In the genomic region with DNA sequence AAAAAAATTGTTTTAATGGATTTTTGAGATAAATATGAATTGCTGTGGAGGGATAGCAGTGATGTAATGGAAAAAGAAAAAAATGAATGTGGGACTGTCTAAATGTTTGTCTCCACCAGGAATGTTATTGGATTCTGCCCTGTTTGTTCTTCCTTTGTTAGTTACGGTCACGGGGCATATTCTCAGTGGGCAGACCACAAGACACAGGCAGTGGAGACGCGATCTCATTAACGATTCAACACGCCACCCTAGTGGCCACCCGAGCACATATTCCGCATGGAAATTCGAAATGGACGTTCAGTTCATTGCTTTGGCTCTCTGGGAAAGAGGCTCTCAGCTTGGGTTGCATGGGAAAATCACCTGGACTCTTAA, we compare ENCODE assay signal across 10 cellular contexts.
DNase-seq lines count a peak whose midpoint lies in the region; ATAC-seq and TF ChIP-seq lines count a peak whose summit lies in the region.
"Had no signal": no experiment of that assay in that cellular context is flagged by ENCODE, and none has a peak within 500 bp of the region (broad histone marks: within the 10 kb centered on the region; RNA-seq: fewer than 3 reads in every experiment).

No MANE protein-coding gene starts in this region.

- peak in 4 of 6 experiments; percentile 10 to 33 (median 18) for TF ChIP-seq CTCF in adrenal gland (IDR thresholded peaks at IDR 0.05)
- TF ChIP-seq CTCF in hepatocyte (IDR thresholded peaks at IDR 0.05; ENCODE audit: poor library complexity) = no peak
- TF ChIP-seq CTCF in Calu3 (IDR thresholded peaks at IDR 0.05; ENCODE audit: unreplicated experiment) = no peak

- intact Hi-C loops in adrenal gland (cut with DNase I) = no loop called here
- intact Hi-C loops in Calu3 (cut with micrococcal nuclease; ENCODE audit: unreplicated experiment) = no loop called here

- H3K27me3 ChIP-seq in adrenal gland = no peaks in the 10 kb centered on the region
- H3K27me3 ChIP-seq in hepatocyte = no peaks in the 10 kb centered on the region

- H3K4me1 Mint-ChIP-seq in natural killer cell treated with Interleukin-12 subunit alpha and Interleukin-12 subunit beta and Interleukin-15 and Interleukin-18, amount 100 ng/mL, for 72 hours (ENCODE audit: low read depth in 2 of 2) = peaks cover 5 to 13% of the 10 kb centered on the region in 2 donors
- no peaks in the 10 kb centered on the region for H3K4me1 Mint-ChIP-seq in Calu3 (ENCODE audit: low read depth, unreplicated experiment)

- H3K4me3 ChIP-seq in adrenal gland (no peak overlapping the region), hepatocyte (no peak overlapping the region)

- WGBS in adrenal gland, 4 donors = 63 to 75% (median 69%) methylated on average over 10 of the region's 10 CpGs
- 82% methylated on average over 10 of the region's 10 CpGs for WGBS in hepatocyte (ENCODE audit: low lambda C conversion rate, missing lambda C conversion rate)

- H3K9me3 ChIP-seq in adrenal gland (replicated peaks in 1 of 3) (no peaks in the 10 kb centered on the region), hepatocyte (ENCODE audit: low read depth) (no peaks in the 10 kb centered on the region)

- H2AFZ ChIP-seq in hepatocyte = no peak overlapping the region

- H3K79me2 ChIP-seq in hepatocyte = no peaks in the 10 kb centered on the region

- H3K4me2 ChIP-seq in hepatocyte = no peak overlapping the region

- DNase-seq in NCI-H146 treated with DMSO at 0.1 percent for 48 hours (lab: John Stamatoyannopoulos, UW; ENCODE audit: unreplicated experiment) (peak; percentile 87), adrenal gland (no peak), hepatocyte (ENCODE audit: low spot score) (no peak), GDM1 (lab: John Stamatoyannopoulos, UW) (no peak), Calu3 (no peak)
- no peak for DNase-seq in natural killer cell treated with Interleukin-12 subunit alpha and Interleukin-12 subunit beta and Interleukin-15 and Interleukin-18, amount 100 ng/mL, for 72 hours (ENCODE audit: low spot score)
- DNase-seq: activated naive CD4-positive, alpha-beta T cell treated with anti-CD3 and anti-CD28 coated beads, Interleukin-2, amount 50 U/mL, for 16 hours; NCI-H2171 had no signal

- H3K27ac Mint-ChIP-seq in natural killer cell treated with Interleukin-12 subunit alpha and Interleukin-12 subunit beta and Interleukin-15 and Interleukin-18, amount 100 ng/mL, for 72 hours = no peak overlapping the region
- H3K27ac Mint-ChIP-seq in Calu3 (ENCODE audit: unreplicated experiment) = no peak overlapping the region

- H3K4me1 ChIP-seq in adrenal gland (replicated peaks in 1 of 2) (peaks cover 14 to 33% of the 10 kb centered on the region in 2 donors), hepatocyte (ENCODE audit: insufficient read depth) (peaks cover 28% of the 10 kb centered on the region)

- no peak for TF ChIP-seq POLR2A in adrenal gland (IDR thresholded peaks at IDR 0.05)

- H3K27ac ChIP-seq in adrenal gland (peak overlapping the region in 2 of 5 donors; percentile 53 to 67), hepatocyte (peak overlapping the region; percentile 26), temporal lobe (ENCODE audit: low read depth, low read length) (peak overlapping the region; percentile 30)

- H3K4me3 Mint-ChIP-seq in natural killer cell treated with Interleukin-12 subunit alpha and Interleukin-12 subunit beta and Interleukin-15 and Interleukin-18, amount 100 ng/mL, for 72 hours = no peak overlapping the region
- H3K4me3 Mint-ChIP-seq in Calu3 (ENCODE audit: low read depth, unreplicated experiment) = no peak overlapping the region

- CTCF ChIA-PET in Calu3 (lab: Charles Lee) = no interaction called here

- H3K36me3 Mint-ChIP-seq in natural killer cell treated with Interleukin-12 subunit alpha and Interleukin-12 subunit beta and Interleukin-15 and Interleukin-18, amount 100 ng/mL, for 72 hours = no peaks in the 10 kb centered on the region
- no peaks in the 10 kb centered on the region for H3K36me3 Mint-ChIP-seq in Calu3 (ENCODE audit: insufficient read depth, unreplicated experiment)

- no peaks in the 10 kb centered on the region for H3K27me3 Mint-ChIP-seq in natural killer cell treated with Interleukin-12 subunit alpha and Interleukin-12 subunit beta and Interleukin-15 and Interleukin-18, amount 100 ng/mL, for 72 hours
- peaks cover 26% of the 10 kb centered on the region for H3K27me3 Mint-ChIP-seq in Calu3 (ENCODE audit: unreplicated experiment)

- no peaks in the 10 kb centered on the region for H3K9me3 Mint-ChIP-seq in natural killer cell treated with Interleukin-12 subunit alpha and Interleukin-12 subunit beta and Interleukin-15 and Interleukin-18, amount 100 ng/mL, for 72 hours
- no peaks in the 10 kb centered on the region for H3K9me3 Mint-ChIP-seq in Calu3 (ENCODE audit: low read depth, unreplicated experiment)

- no peak for ATAC-seq in natural killer cell treated with Interleukin-12 subunit alpha and Interleukin-12 subunit beta and Interleukin-15 and Interleukin-18, amount 100 ng/mL, for 72 hours
- no peak for ATAC-seq in GM19467 (IDR thresholded peaks at IDR 0.05; ENCODE audit: unreplicated experiment)

- no peaks in the 10 kb centered on the region for H3K9me2 ChIP-seq in hepatocyte (replicated peaks; ENCODE audit: insufficient read depth)

- no TSS peak for BruUV-seq in Calu3 (replicated peaks; lab: Mats Ljungman, UMichigan)

- H3K36me3 ChIP-seq in adrenal gland (replicated peaks in 1 of 2) (no peaks in the 10 kb centered on the region), hepatocyte (replicated peaks; ENCODE audit: insufficient read depth, low read depth) (no peaks in the 10 kb centered on the region)

- no peaks in the 10 kb centered on the region for H4K20me1 ChIP-seq in hepatocyte (ENCODE audit: insufficient read depth, poor library complexity, severe bottlenecking)

Comparison
In these comparisons a context has a peak if more than half of its experiments do, and no peak if none do; other contexts are left out.
1. CTCF ChIP-seq: peak in adrenal gland (4 of 6); none in hepatocyte (single experiment) and Calu3 (single experiment).